Comparison of ENCODE assay signal across 16 cellular contexts in genomic region chr19:16035601-16036297, GRCh38. TPM values are rescaled to one million over a fixed set of nuclear protein-coding genes. Genes with fewer than 3 reads are reported as not detected.
DNase-seq lines count a peak whose midpoint lies in the region; ATAC-seq, FAIRE-seq and TF ChIP-seq lines count a peak whose summit lies in the region.
"Had no signal": no experiment of that assay in that cellular context is flagged by ENCODE, and none has a peak within 500 bp of the region (broad histone marks: within the 10 kb centered on the region; RNA-seq: fewer than 3 reads in every experiment).

No MANE protein-coding gene starts in this region.

- H3K9me3 Mint-ChIP-seq in chondrocyte (ENCODE audit: low read depth), result no peaks in the 10 kb centered on the region
- H3K9me3 Mint-ChIP-seq: CD14-positive monocyte; CD8-positive, alpha-beta T cell had no signal

- H3K4me3 Mint-ChIP-seq in chondrocyte (ENCODE audit: unreplicated experiment), result no peak overlapping the region
- H3K4me3 Mint-ChIP-seq: CD14-positive monocyte; CD8-positive, alpha-beta T cell; GM23338 had no signal

- 74% methylated on average over 5 of the region's 28 CpGs for WGBS in SK-N-SH (ENCODE audit: low lambda C conversion rate)
- 90 to 92% methylated on average over 28 of the region's 28 CpGs for WGBS in sigmoid colon, 2 donors

- no peak for ATAC-seq in SK-N-SH treated with all-trans-retinoic acid at 6 μM for 48 hours
- no peak for ATAC-seq in lower lobe of right lung
- ATAC-seq in HG02870 (IDR thresholded peaks at IDR 0.05; ENCODE audit: unreplicated experiment), result no peak
- ATAC-seq: CD8-positive, alpha-beta T cell; GM23338 had no signal

- no peaks in the 10 kb centered on the region for H3K4me1 ChIP-seq in SK-N-SH (ENCODE audit: control insufficient read depth in 1 of 2, insufficient read depth in 2 of 2, low read depth in 1 of 2, low read length in 1 of 2)
- peaks cover 4% of the 10 kb centered on the region for H3K4me1 ChIP-seq in lower lobe of right lung
- H3K4me1 ChIP-seq in sigmoid colon, result peaks cover 0 to 6% (median 0%) of the 10 kb centered on the region in 4 donors

- H2AFZ ChIP-seq in SK-N-SH (ENCODE audit: low read depth), result no peak overlapping the region
- H2AFZ ChIP-seq: GM23338 had no signal

- no peaks in the 10 kb centered on the region for H4K20me1 ChIP-seq in SK-N-SH (ENCODE audit: insufficient read depth)

- H3K9me3 ChIP-seq in SK-N-SH (no peaks in the 10 kb centered on the region), lower lobe of right lung (no peaks in the 10 kb centered on the region), sigmoid colon (no peaks in the 10 kb centered on the region)

- intact Hi-C loops in lower lobe of right lung (cut with DNase I), result no loop called here
- intact Hi-C loops in sigmoid colon (cut with DNase I), result no loop called here

- no peaks in the 10 kb centered on the region; the same call in 1 of the 2 replicates for H3K27me3 ChIP-seq in SK-N-SH (ENCODE audit: insufficient read depth)
- no peaks in the 10 kb centered on the region for H3K27me3 ChIP-seq in lower lobe of right lung (ENCODE audit: low read depth)
- H3K27me3 ChIP-seq in sigmoid colon, result no peaks in the 10 kb centered on the region

- TF ChIP-seq CTCF in SK-N-SH (IDR thresholded peaks at IDR 0.05), result no peak
- no peak for TF ChIP-seq CTCF in lower lobe of right lung (IDR thresholded peaks at IDR 0.05)
- TF ChIP-seq CTCF in sigmoid colon (IDR thresholded peaks at IDR 0.05), result no peak
- TF ChIP-seq CTCF in chondrocyte (IDR thresholded peaks at IDR 0.05), result no peak

- no peaks in the 10 kb centered on the region for H3K79me2 ChIP-seq in SK-N-SH (ENCODE audit: insufficient read depth)

- CTCF ChIA-PET in SK-N-SH (lab: Yijun Ruan, JAX), result interaction anchor here (0.5 to 1.5 kb wide), 4 partner anchors 9 to 147 kb away, joined by 3 to 5 read pairs (median 3); no protein-coding TSS in a partner anchor

- TF ChIP-seq EP300 in SK-N-SH (IDR thresholded peaks at IDR 0.05; ENCODE audit: borderline replicate concordance in 1 of 2, low read depth in 1 of 2, low read length in 1 of 2) (no peak), sigmoid colon (IDR thresholded peaks at IDR 0.05) (no peak)

- no peaks in the 10 kb centered on the region for H3K27me3 Mint-ChIP-seq in chondrocyte (ENCODE audit: low read depth)

- no peak overlapping the region for H3K4me3 ChIP-seq in SK-N-SH (ENCODE audit: low read depth in 2 of 2, low read length in 1 of 2)
- H3K4me3 ChIP-seq in lower lobe of right lung, result no peak overlapping the region
- H3K4me3 ChIP-seq in sigmoid colon, result no peak overlapping the region
- H3K4me3 ChIP-seq: GM23338 had no signal

- no peaks in the 10 kb centered on the region for H3K36me3 ChIP-seq in SK-N-SH (replicated peaks in 1 of 2; ENCODE audit: control insufficient read depth in 1 of 2, insufficient read depth in 2 of 2, low read length in 1 of 2)
- no peaks in the 10 kb centered on the region for H3K36me3 ChIP-seq in lower lobe of right lung
- no peaks in the 10 kb centered on the region for H3K36me3 ChIP-seq in sigmoid colon

- FAIRE-seq in HTR-8/SVneo (lab: Jason Lieb, UNC), result peak; percentile 13
- FAIRE-seq: GM18507 had no signal

- H3F3A ChIP-seq in SK-N-SH (replicated peaks; ENCODE audit: insufficient read depth), result no peaks in the 10 kb centered on the region

- no peak overlapping the region for H3K4me2 ChIP-seq in SK-N-SH
- H3K4me2 ChIP-seq: GM23338 had no signal

- no peak overlapping the region for H3K9ac ChIP-seq in SK-N-SH

- no peak for TF ChIP-seq POLR2A in sigmoid colon (IDR thresholded peaks at IDR 0.05)

- DNase-seq in SK-N-SH, result peak; percentile 7
- DNase-seq in HTR-8/SVneo (ENCODE audit: insufficient read length, low spot score), result no peak
- peak; percentile 39 for DNase-seq in lower lobe of right lung
- DNase-seq in sigmoid colon, result peak; percentile 59
- DNase-seq in chondrocyte (ENCODE audit: low spot score), result no peak
- no peak for DNase-seq in NOMO-1 treated with dmso at 0.1 percent for 144 hours (lab: John Stamatoyannopoulos, UW; ENCODE audit: unreplicated experiment)
- DNase-seq: CD8-positive, alpha-beta T cell; COR-L47; DND-41; GDM1 had no signal

- no peak overlapping the region for H3K27ac Mint-ChIP-seq in chondrocyte (ENCODE audit: unreplicated experiment)
- H3K27ac Mint-ChIP-seq: CD14-positive monocyte; CD8-positive, alpha-beta T cell; GM23338 had no signal

- H3K9me2 ChIP-seq in SK-N-SH, result no peaks in the 10 kb centered on the region

- no peak overlapping the region for H3K27ac ChIP-seq in SK-N-SH (ENCODE audit: low read depth in 2 of 2, low read length in 1 of 2)
- no peak overlapping the region for H3K27ac ChIP-seq in lower lobe of right lung
- H3K27ac ChIP-seq in sigmoid colon, result no peak overlapping the region
- H3K27ac ChIP-seq: 22Rv1 had no signal

- POLR2A ChIA-PET in SK-N-SH (lab: Yijun Ruan, JAX), result no interaction called here

- H3K4me1 Mint-ChIP-seq in chondrocyte (ENCODE audit: low read depth), result peaks cover 6% of the 10 kb centered on the region
- H3K4me1 Mint-ChIP-seq: CD14-positive monocyte, GM23338 had no signal

- TF ChIP-seq RAD21 in SK-N-SH (IDR thresholded peaks at IDR 0.05; ENCODE audit: low read length), result no peak

- H3K36me3 Mint-ChIP-seq in chondrocyte (ENCODE audit: low read depth), result no peaks in the 10 kb centered on the region
- H3K36me3 Mint-ChIP-seq: CD14-positive monocyte; CD8-positive, alpha-beta T cell had no signal

TF ChIP-seq in SK-N-SH, 30 proteins besides CTCF, POLR2A, EP300 and RAD21:
- TF ChIP-seq FOXJ3 (CRISPR knock-in tag; IDR thresholded peaks at IDR 0.05) (no peak), TEAD4 (IDR thresholded peaks at IDR 0.05; ENCODE audit: borderline replicate concordance, insufficient read depth) (no peak), USF2 (IDR thresholded peaks at IDR 0.05; ENCODE audit: borderline replicate concordance, low read depth, low read length) (no peak)

TF ChIP-seq in SK-N-SH treated with all-trans-retinoic acid at 6 μM for 48 hours, 23 proteins besides CTCF, POLR2A, EP300 and RAD21:
- TF ChIP-seq ZNF70 (CRISPR knock-in tag; IDR thresholded peaks at IDR 0.05), result no peak
- TF ChIP-seq GLIS3 (CRISPR knock-in tag; IDR thresholded peaks at IDR 0.05), result no peak
- TF ChIP-seq ARNTL (CRISPR knock-in tag; IDR thresholded peaks at IDR 0.05; ENCODE audit: borderline replicate concordance, low read depth), result no peak
- TF ChIP-seq ZFP30 (CRISPR knock-in tag; IDR thresholded peaks at IDR 0.05), result no peak
- TF ChIP-seq ZNF8 (CRISPR knock-in tag; IDR thresholded peaks at IDR 0.05), result no peak
- no peak for TF ChIP-seq OSR1 (CRISPR knock-in tag; IDR thresholded peaks at IDR 0.05)
- no peak for TF ChIP-seq TSHZ2 (CRISPR knock-in tag; IDR thresholded peaks at IDR 0.05)
- no peak for TF ChIP-seq CSDC2 (CRISPR knock-in tag; IDR thresholded peaks at IDR 0.05)
- no peak for TF ChIP-seq TOX (CRISPR knock-in tag; IDR thresholded peaks at IDR 0.05; ENCODE audit: borderline replicate concordance)

RNA-seq across cellular contexts. Expression of gene TPM4, which starts 40.5 kb away (rescaled TPM):
- 415 and 440 TPM in 2 replicates for polyA plus RNA-seq in SK-N-SH (2012; rRNA removed)
- 478 and 600 TPM in 2 replicates for polyA plus RNA-seq in SK-N-SH (2012; cell fraction: cytosol; rRNA removed)
- polyA plus RNA-seq in SK-N-SH (2012; cell fraction: nucleus; rRNA removed), result 280 and 324 TPM in 2 replicates
- total RNA-seq in lower lobe of right lung, result 319 TPM
- 100 to 1,000 TPM; 222 to 826 (median 353) TPM for total RNA-seq in sigmoid colon
- polyA plus RNA-seq in sigmoid colon, result 100 to 1,000 TPM; 313 to 464 (median 374) TPM
- total RNA-seq in chondrocyte, result 774 to 1,188 TPM (median 1,175 TPM) in 3 replicates

Comparison
In these comparisons a context has a peak if more than half of its experiments do, and no peak if none do; other contexts are left out.
1. DNase-seq: peak in SK-N-SH (single experiment), lower lobe of right lung (single experiment) and sigmoid colon (single experiment); none in HTR-8/SVneo (single experiment), chondrocyte (single experiment) and NOMO-1 treated with dmso at 0.1 percent for 144 hours (single experiment).